ENCODE assay signal across 9 cellular contexts in the genomic region with DNA sequence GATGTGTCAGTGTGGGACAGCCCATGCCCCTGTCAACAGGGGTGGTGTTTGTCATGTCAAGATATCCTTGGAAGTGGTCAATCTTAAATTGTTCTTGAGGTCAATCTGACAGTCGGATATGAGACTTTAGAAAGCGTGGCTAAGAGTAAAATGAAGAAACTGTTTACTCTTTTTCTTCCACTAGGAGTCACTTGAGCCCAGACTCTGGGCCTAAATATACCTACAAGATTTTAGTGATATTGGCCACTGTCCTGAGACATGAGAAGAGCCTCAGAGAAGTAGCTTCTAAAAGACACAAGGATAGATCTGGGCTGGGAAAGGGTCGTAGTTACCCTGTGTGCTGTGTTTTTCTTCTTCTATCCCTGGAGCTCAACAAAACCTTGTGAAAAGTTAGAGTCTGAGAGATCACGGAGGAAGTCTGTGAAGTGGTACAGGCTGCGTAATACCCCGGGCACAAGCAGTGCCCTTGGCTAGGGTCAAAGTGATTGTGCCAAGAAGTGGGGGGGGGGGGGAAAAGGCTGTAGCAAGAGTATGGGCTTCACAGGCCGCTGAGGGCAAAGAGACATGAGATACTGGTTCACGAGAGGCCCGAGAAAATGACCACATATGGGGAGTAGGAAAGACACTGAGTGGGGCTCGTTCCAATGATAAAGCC.
A peak's percentile ranks its signal among the peaks of the same experiment; 100 is the strongest.
DNase-seq lines count a peak whose midpoint lies in the region; ATAC-seq, FAIRE-seq and TF ChIP-seq lines count a peak whose summit lies in the region.
"Had no signal": no experiment of that assay in that cellular context is flagged by ENCODE, and none has a peak within 500 bp of the region (broad histone marks: within the 10 kb centered on the region; RNA-seq: fewer than 3 reads in every experiment).

No MANE protein-coding gene starts in this region.

- DNase-seq in MCF 10A (ENCODE audit: unreplicated experiment), result peak; percentile 60
- DNase-seq in mammary epithelial cell, result no peak
- peak; percentile 33 for DNase-seq in RKO (ENCODE audit: low spot score)
- DNase-seq in glutamatergic neuron, result no peak
- peak; percentile 11 for DNase-seq in urothelium cell line (ENCODE audit: low spot score)

- H3K4me2 ChIP-seq in mammary epithelial cell (ENCODE audit: insufficient read depth, low read depth, low read length), result no peak overlapping the region

- dilution Hi-C loops in mammary epithelial cell (cut with HindIII; ENCODE audit: low sequenced_read_pairs), result no loop called here

- no peak for FAIRE-seq in urothelium cell line (lab: Jason Lieb, UNC)

- 51% methylated on average over 9 of the region's 10 CpGs for WGBS in mammary epithelial cell (ENCODE audit: low coverage, missing lambda C conversion rate)

- H3K4me3 Mint-ChIP-seq in MCF 10A (ENCODE audit: unreplicated experiment) (no peak overlapping the region), glutamatergic neuron (ENCODE audit: unreplicated experiment) (no peak overlapping the region)

- H3K27me3 Mint-ChIP-seq in MCF 10A (ENCODE audit: insufficient read depth, unreplicated experiment) (no peaks in the 10 kb centered on the region), glutamatergic neuron (ENCODE audit: unreplicated experiment) (no peaks in the 10 kb centered on the region)

- H3K4me3 ChIP-seq in mammary epithelial cell (replicated peaks in 1 of 3; ENCODE audit: insufficient read depth in 1 of 3, low read depth in 2 of 3, low read length in 3 of 3), result no peak overlapping the region

- no peaks in the 10 kb centered on the region for H3K79me2 ChIP-seq in mammary epithelial cell (ENCODE audit: insufficient read depth, low read length)

- no peak overlapping the region for H3K9ac ChIP-seq in mammary epithelial cell (ENCODE audit: insufficient read depth, low read length)

- in situ Hi-C loops in mammary epithelial cell (cut with MboI; ENCODE audit: low sequenced_read_pairs in 2 of 2), result no loop called here

- H3K9me3 Mint-ChIP-seq in MCF 10A (ENCODE audit: unreplicated experiment) (no peaks in the 10 kb centered on the region), glutamatergic neuron (ENCODE audit: unreplicated experiment) (peaks cover 1% of the 10 kb centered on the region)

- ATAC-seq in GM21515 (IDR thresholded peaks at IDR 0.05; ENCODE audit: unreplicated experiment), result no peak
- ATAC-seq in HG02759 (IDR thresholded peaks at IDR 0.05; ENCODE audit: unreplicated experiment), result no peak
- ATAC-seq in GM21723 (IDR thresholded peaks at IDR 0.05; ENCODE audit: unreplicated experiment), result no peak

- CTCF ChIA-PET in MCF 10A (lab: Yijun Ruan, JAX) (interaction anchor here (0.6 to 3.2 kb wide), 77 partner anchors 8 to 1031 kb away, joined by 3 to 80 read pairs (median 4); partner anchors contain the start of gene MAP1LC3C), mammary epithelial cell (lab: Charles Lee; ENCODE audit: low non-redundant PET) (no interaction called here)

- H3K4me1 ChIP-seq in mammary epithelial cell (ENCODE audit: insufficient read depth, low read length), result no peaks in the 10 kb centered on the region

- intact Hi-C loops in MCF 10A (cut with micrococcal nuclease) (loop anchor here (1.0 to 5.0 kb wide), 8 partner anchors 80 to 868 kb away; no protein-coding TSS in a partner anchor), mammary epithelial cell (cut with micrococcal nuclease) (no loop called here)

- no peaks in the 10 kb centered on the region for H4K20me1 ChIP-seq in mammary epithelial cell (ENCODE audit: insufficient read depth, low read length)

- peak; percentile 76 for TF ChIP-seq CTCF in MCF 10A (IDR thresholded peaks at IDR 0.05; ENCODE audit: unreplicated experiment)
- no peak for TF ChIP-seq CTCF in mammary epithelial cell (conservative IDR thresholded peaks at IDR 0.05 in 1 of 2, IDR thresholded peaks at IDR 0.05 in 1 of 2; ENCODE audit: extremely low read depth in 1 of 2, insufficient read depth in 1 of 2, low read depth in 1 of 2, low read length in 2 of 2)
- TF ChIP-seq CTCF in glutamatergic neuron (IDR thresholded peaks at IDR 0.05; ENCODE audit: partially characterized antibody, unreplicated experiment), result peak; percentile 29

- H3K9me3 ChIP-seq in mammary epithelial cell (replicated peaks; ENCODE audit: insufficient read depth, low read length), result peaks cover 2% of the 10 kb centered on the region

- H2AFZ ChIP-seq in mammary epithelial cell (ENCODE audit: low read depth, low read length), result no peak overlapping the region

- H3K36me3 ChIP-seq in mammary epithelial cell (ENCODE audit: insufficient read depth, low read length), result no peaks in the 10 kb centered on the region

- no peak overlapping the region for H3K27ac ChIP-seq in mammary epithelial cell (ENCODE audit: insufficient read depth, low read depth, low read length)
- H3K27ac ChIP-seq: epithelial cell of prostate had no signal

- no TSS peak for BruUV-seq in MCF 10A (replicated peaks; lab: Mats Ljungman, UMichigan)
- no TSS peak for BruUV-seq in mammary epithelial cell (replicated peaks; lab: Mats Ljungman, UMichigan)

- POLR2A ChIA-PET in MCF 10A (lab: Yijun Ruan, JAX), result interaction anchor here (0.7 to 1.4 kb wide), 4 partner anchors 135 to 553 kb away, joined by 3 to 5 read pairs (median 4); no protein-coding TSS in a partner anchor

- H3K4me1 Mint-ChIP-seq in MCF 10A (ENCODE audit: insufficient read depth, unreplicated experiment) (no peaks in the 10 kb centered on the region), glutamatergic neuron (ENCODE audit: low read depth, unreplicated experiment) (no peaks in the 10 kb centered on the region)

- no peaks in the 10 kb centered on the region for H3K36me3 Mint-ChIP-seq in MCF 10A (ENCODE audit: insufficient read depth, unreplicated experiment)
- H3K36me3 Mint-ChIP-seq in glutamatergic neuron (ENCODE audit: unreplicated experiment), result no peaks in the 10 kb centered on the region

- no peak overlapping the region for H3K27ac Mint-ChIP-seq in MCF 10A (ENCODE audit: low read depth, unreplicated experiment)
- H3K27ac Mint-ChIP-seq in glutamatergic neuron (ENCODE audit: unreplicated experiment), result no peak overlapping the region

- H3K27me3 ChIP-seq in mammary epithelial cell (ENCODE audit: insufficient read depth, low read length), result no peaks in the 10 kb centered on the region

Comparison
In these comparisons a context has a peak if more than half of its experiments do, and no peak if none do; other contexts are left out.
1. DNase-seq: peak in MCF 10A (single experiment), RKO (single experiment) and urothelium cell line (single experiment); none in mammary epithelial cell (single experiment) and glutamatergic neuron (single experiment).
2. CTCF ChIP-seq: peak in MCF 10A (single experiment) and glutamatergic neuron (single experiment); none in mammary epithelial cell (0 of 2).